23 cellular contexts compared by ENCODE assay signal in genomic region chr6:167472876-167473275, GRCh38.
DNase-seq lines count a peak whose midpoint lies in the region; ATAC-seq, FAIRE-seq and TF ChIP-seq lines count a peak whose summit lies in the region.
"Had no signal": no experiment of that assay in that cellular context is flagged by ENCODE, and none has a peak within 500 bp of the region (broad histone marks: within the 10 kb centered on the region; RNA-seq: fewer than 3 reads in every experiment).

No MANE protein-coding gene starts in this region.

- ATAC-seq in Right ventricle myocardium inferior (no peak), HepG2 (peak; percentile 35), GM18870 (IDR thresholded peaks at IDR 0.05; ENCODE audit: unreplicated experiment) (no peak), HG03025 (IDR thresholded peaks at IDR 0.05; ENCODE audit: low FRiP score, unreplicated experiment) (no peak)
- ATAC-seq: GM12878 had no signal

- TF ChIP-seq RAD21 in HepG2 (CRISPR knock-in tag; IDR thresholded peaks at IDR 0.05): no peak

- no peaks in the 10 kb centered on the region for H3K9me2 ChIP-seq in hepatocyte (replicated peaks; ENCODE audit: insufficient read depth)

- H3K9me3 ChIP-seq in cardiac muscle cell (ENCODE audit: low read depth) (no peaks in the 10 kb centered on the region), hepatocyte (ENCODE audit: low read depth) (no peaks in the 10 kb centered on the region), HepG2 (ENCODE audit: low read length) (no peaks in the 10 kb centered on the region), neural progenitor cell (ENCODE audit: low read depth) (no peaks in the 10 kb centered on the region)
- H3K9me3 ChIP-seq: BE2C had no signal

- no peak overlapping the region for H3K4me3 ChIP-seq in cardiac muscle cell
- no peak overlapping the region for H3K4me3 ChIP-seq in hepatocyte
- no peak overlapping the region for H3K4me3 ChIP-seq in HepG2 (replicated peaks in 1 of 3; ENCODE audit: insufficient read depth in 1 of 3, low read depth in 2 of 3, low read length in 3 of 3)
- H3K4me3 ChIP-seq in neural progenitor cell: no peak overlapping the region
- H3K4me3 ChIP-seq: GM12878, GM23248 had no signal

- TF ChIP-seq EP300 in HepG2 (IDR thresholded peaks at IDR 0.05; ENCODE audit: low read depth in 2 of 2, low read length in 2 of 2): no peak
- no peak for TF ChIP-seq EP300 in HepG2 (CRISPR knock-in tag; IDR thresholded peaks at IDR 0.05; ENCODE audit: borderline replicate concordance)

- H3K27ac ChIP-seq in cardiac muscle cell (peak overlapping the region; percentile 70), hepatocyte (no peak overlapping the region), HepG2 (ENCODE audit: extremely low read length, insufficient read depth, low read length) (no peak overlapping the region), neural progenitor cell (no peak overlapping the region)
- H3K27ac ChIP-seq: GM23248 had no signal

- H3K9ac ChIP-seq in HepG2 (ENCODE audit: insufficient read depth, low read depth, low read length) (no peak overlapping the region), neural progenitor cell (no peak overlapping the region)
- H3K9ac ChIP-seq: GM23248 had no signal

- no peak overlapping the region for H3K4me3 Mint-ChIP-seq in neural progenitor cell
- H3K4me3 Mint-ChIP-seq: CD4-positive, CD25-positive, alpha-beta regulatory T cell; CD8-positive, alpha-beta memory T cell; HFFc6 had no signal

- POLR2A ChIA-PET in HepG2 (lab: Yijun Ruan, JAX): no interaction called here

- TF ChIP-seq CTCF in cardiac muscle cell (IDR thresholded peaks at IDR 0.05; ENCODE audit: low read depth, low read length): no peak
- TF ChIP-seq CTCF in hepatocyte (IDR thresholded peaks at IDR 0.05; ENCODE audit: poor library complexity): no peak
- TF ChIP-seq CTCF in HepG2 (CRISPR knock-in tag; IDR thresholded peaks at IDR 0.05): no peak
- TF ChIP-seq CTCF in neural progenitor cell (IDR thresholded peaks at IDR 0.05): no peak

- CTCF ChIA-PET in HepG2 (lab: Yijun Ruan, JAX; ENCODE audit: low intra/inter-chr PET ratio, low total read pairs): no interaction called here

- no peaks in the 10 kb centered on the region for H3K9me3 Mint-ChIP-seq in neural progenitor cell
- H3K9me3 Mint-ChIP-seq: CD4-positive, CD25-positive, alpha-beta regulatory T cell; CD8-positive, alpha-beta memory T cell had no signal

- H3K36me3 ChIP-seq in cardiac muscle cell (no peaks in the 10 kb centered on the region), hepatocyte (replicated peaks; ENCODE audit: insufficient read depth, low read depth) (no peaks in the 10 kb centered on the region), HepG2 (replicated peaks in 1 of 2; ENCODE audit: control insufficient read depth in 1 of 2, insufficient read depth in 2 of 2, low read length in 2 of 2) (no peaks in the 10 kb centered on the region), neural progenitor cell (no peaks in the 10 kb centered on the region)
- H3K36me3 ChIP-seq: BE2C had no signal

- in situ Hi-C loops in HepG2 (cut with HindIII; ENCODE audit: extremely low pct_ligation_motif_present, low pct_unique_long_range_greater_than_20kb): no loop called here

- no TSS peak for BruUV-seq in HepG2 (replicated peaks; lab: Mats Ljungman, UMichigan)

- no peaks in the 10 kb centered on the region for H4K20me1 ChIP-seq in hepatocyte (ENCODE audit: insufficient read depth, poor library complexity, severe bottlenecking)
- H4K20me1 ChIP-seq in HepG2 (ENCODE audit: insufficient read depth, low read length): no peaks in the 10 kb centered on the region
- H4K20me1 ChIP-seq in neural progenitor cell (ENCODE audit: low read depth): no peaks in the 10 kb centered on the region

- H3K36me3 Mint-ChIP-seq in neural progenitor cell: peaks cover 3% of the 10 kb centered on the region
- H3K36me3 Mint-ChIP-seq: CD4-positive, CD25-positive, alpha-beta regulatory T cell; CD8-positive, alpha-beta memory T cell had no signal

- no peaks in the 10 kb centered on the region for H3K79me2 ChIP-seq in hepatocyte
- no peaks in the 10 kb centered on the region for H3K79me2 ChIP-seq in HepG2 (ENCODE audit: insufficient read depth, low read length)
- no peaks in the 10 kb centered on the region for H3K79me2 ChIP-seq in neural progenitor cell (ENCODE audit: low read depth)

- H3K27ac Mint-ChIP-seq in neural progenitor cell: no peak overlapping the region
- H3K27ac Mint-ChIP-seq: CD4-positive, CD25-positive, alpha-beta regulatory T cell; CD8-positive, alpha-beta memory T cell; HFFc6 had no signal

- H3K4me1 ChIP-seq in cardiac muscle cell (ENCODE audit: low read depth) (peaks cover 24% of the 10 kb centered on the region), hepatocyte (ENCODE audit: insufficient read depth) (peaks cover 7% of the 10 kb centered on the region), HepG2 (ENCODE audit: insufficient read depth, low read length) (peaks cover 19% of the 10 kb centered on the region), neural progenitor cell (peaks cover 22% of the 10 kb centered on the region)

- DNase-seq in cardiac muscle cell (ENCODE audit: low read depth in 1 of 2, low spot score in 1 of 2): peak in 1 of 2 donors; percentile 50
- DNase-seq in Right ventricle myocardium inferior (ENCODE audit: missing footprints): no peak
- no peak for DNase-seq in hepatocyte (ENCODE audit: low spot score)
- DNase-seq in HepG2 (ENCODE audit: low spot score): no peak
- DNase-seq in neural progenitor cell (ENCODE audit: low spot score): no peak
- DNase-seq in GM12892 (ENCODE audit: insufficient read length): no peak
- DNase-seq: ACHN; BE2C; C1 segment of cervical spinal cord; CD4-positive, CD25-positive, alpha-beta regulatory T cell; CD8-positive, alpha-beta memory T cell; COR-L47; DMS 273 treated with DMSO at 0.1 percent for 48 hours; DND-41; EL; GM23248; HCEC 1CT; HFFc6 had no signal

- no peaks in the 10 kb centered on the region for H3F3A ChIP-seq in neural progenitor cell (ENCODE audit: low read depth)

- intact Hi-C loops in Right ventricle myocardium inferior (cut with DNase I) (no loop called here), HepG2 (cut with micrococcal nuclease; ENCODE audit: unreplicated experiment) (no loop called here)

- TF ChIP-seq POLR2A in HepG2 (IDR thresholded peaks at IDR 0.05; ENCODE audit: insufficient read depth in 1 of 2, low read depth in 2 of 2, low read length in 2 of 2): no peak
- no peak for TF ChIP-seq POLR2A in GM12892 (IDR thresholded peaks at IDR 0.05; ENCODE audit: low read depth, low read length)

- FAIRE-seq in HepG2 (lab: Jason Lieb, UNC) (peak; percentile 49), GM12892 (lab: Jason Lieb, UNC) (no peak)
- FAIRE-seq: A204.1, GM12878, H54 had no signal

- H3K27me3 ChIP-seq in cardiac muscle cell: no peaks in the 10 kb centered on the region
- H3K27me3 ChIP-seq in hepatocyte: no peaks in the 10 kb centered on the region
- peaks cover 2 to 43% of the 10 kb centered on the region in 2 experiments; a peak in 4 of 5 replicates for H3K27me3 ChIP-seq in HepG2 (ENCODE audit: control insufficient read depth in 1 of 2, insufficient read depth in 2 of 2, low read length in 2 of 2)
- no peaks in the 10 kb centered on the region for H3K27me3 ChIP-seq in neural progenitor cell
- H3K27me3 ChIP-seq: BE2C had no signal

- peaks cover 5% of the 10 kb centered on the region for H3K27me3 Mint-ChIP-seq in neural progenitor cell (ENCODE audit: insufficient read depth, low read depth)
- H3K27me3 Mint-ChIP-seq: CD4-positive, CD25-positive, alpha-beta regulatory T cell had no signal

- H3K4me1 Mint-ChIP-seq in neural progenitor cell: peaks cover 39% of the 10 kb centered on the region
- H3K4me1 Mint-ChIP-seq: CD4-positive, CD25-positive, alpha-beta regulatory T cell had no signal

- no peak overlapping the region for H2AFZ ChIP-seq in hepatocyte
- H2AFZ ChIP-seq in HepG2 (ENCODE audit: low read length): no peak overlapping the region
- peak overlapping the region; percentile 5 for H2AFZ ChIP-seq in neural progenitor cell (replicated peaks)
- H2AFZ ChIP-seq: GM23248 had no signal

- H3K4me2 ChIP-seq in hepatocyte (peak overlapping the region; percentile 13), HepG2 (ENCODE audit: low read depth, low read length) (peak overlapping the region; percentile 23; the same call in 1 of the 2 replicates), neural progenitor cell (no peak overlapping the region)

- 24% methylated on average over 1 of the region's 1 CpG for WGBS in hepatocyte (ENCODE audit: low lambda C conversion rate, missing lambda C conversion rate)
- WGBS in HepG2 (ENCODE audit: low lambda C conversion rate): 14% methylated on average over 1 of the region's 1 CpG

TF ChIP-seq in HepG2, 621 proteins besides CTCF, POLR2A, EP300 and RAD21 (continues in another document):
- TF ChIP-seq SIX1 (CRISPR knock-in tag; IDR thresholded peaks at IDR 0.05; ENCODE audit: borderline replicate concordance) (peak; percentile 45; the same call in 1 of the 2 replicates), NRL (CRISPR knock-in tag; IDR thresholded peaks at IDR 0.05; ENCODE audit: borderline replicate concordance) (no peak), PAXIP1 (CRISPR knock-in tag; conservative IDR thresholded peaks at IDR 0.05) (0 out of 2 replicates have a peak, but pooled peaks have one; percentile 14), HDAC1 (CRISPR knock-in tag; IDR thresholded peaks at IDR 0.05) (0 out of 2 replicates have a peak, but pooled peaks have one; percentile 11)
